ENCODE assay signal across 26 cellular contexts in genomic region chr6:38387461-38387860, GRCh38.
"Had no signal": no experiment of that assay in that cellular context is flagged by ENCODE, and none has a peak within 500 bp of the region (broad histone marks: within the 10 kb centered on the region; RNA-seq: fewer than 3 reads in every experiment).

No MANE protein-coding gene starts in this region.

- H3K4me1 Mint-ChIP-seq: stimulated activated effector memory CD8-positive, alpha-beta T cell treated with anti-CD3 and anti-CD28 coated beads, Interleukin-12 subunit alpha, Interleukin-12 subunit beta, amount 100 ng/mL, for 72 hours had no signal

- H3K27ac ChIP-seq: foreskin keratinocyte, gastroesophageal sphincter, left lung, lower lobe of right lung, ovary, psoas muscle, sigmoid colon, thoracic aorta, tibial nerve, upper lobe of left lung had no signal

- H3K4me3 ChIP-seq: gastroesophageal sphincter, heart right ventricle, left lung, lower lobe of right lung, ovary, psoas muscle, sigmoid colon, thoracic aorta, tibial nerve, upper lobe of left lung had no signal

- ATAC-seq: foreskin keratinocyte; left lung; lower lobe of right lung; naive thymus-derived CD4-positive, alpha-beta T cell; stimulated activated effector memory CD8-positive, alpha-beta T cell treated with anti-CD3 and anti-CD28 coated beads, Interleukin-12 subunit alpha, Interleukin-12 subunit beta, amount 100 ng/mL, for 72 hours; stimulated activated naive CD8-positive, alpha-beta T cell treated with anti-CD3 and anti-CD28 coated beads, Interleukin-15, Interleukin-2, amounts not matched to agents 100 U/mL and 50 U/mL, for 24 hours had no signal

- H3K27me3 ChIP-seq: foreskin keratinocyte, gastroesophageal sphincter, heart right ventricle, left lung, ovary, sigmoid colon, tibial nerve, upper lobe of left lung had no signal

- H3K27me3 Mint-ChIP-seq: naive thymus-derived CD4-positive, alpha-beta T cell had no signal

- H3K36me3 ChIP-seq: gastroesophageal sphincter, heart right ventricle, left lung, lower lobe of right lung, ovary, sigmoid colon, thoracic aorta, tibial nerve, upper lobe of left lung had no signal

- H3K9me3 ChIP-seq: gastroesophageal sphincter, heart right ventricle, left lung, lower lobe of right lung, ovary, psoas muscle, sigmoid colon, thoracic aorta, tibial nerve, upper lobe of left lung had no signal

- H3K4me1 ChIP-seq: left lung, lower lobe of right lung, upper lobe of left lung had no signal

- H3K9me3 Mint-ChIP-seq: mesothelial cell of epicardium; naive thymus-derived CD4-positive, alpha-beta T cell; nephron progenitor cell; stimulated activated effector memory CD8-positive, alpha-beta T cell treated with anti-CD3 and anti-CD28 coated beads, Interleukin-12 subunit alpha, Interleukin-12 subunit beta, amount 100 ng/mL, for 72 hours had no signal

- H3K4me3 Mint-ChIP-seq: mesothelial cell of epicardium; naive thymus-derived CD4-positive, alpha-beta T cell; nephron progenitor cell; stimulated activated effector memory CD8-positive, alpha-beta T cell treated with anti-CD3 and anti-CD28 coated beads, Interleukin-12 subunit alpha, Interleukin-12 subunit beta, amount 100 ng/mL, for 72 hours had no signal

- DNase-seq: cerebellar nuclear complex; cortex of kidney; foreskin keratinocyte; glutamatergic neuron; heart right ventricle; hippocampal formation; left cardiac atrium; left lung; lower lobe of right lung; naive thymus-derived CD4-positive, alpha-beta T cell; nephron progenitor cell; nucleus accumbens; ovary; posterior cingulate gyrus; psoas muscle; right cardiac atrium; sigmoid colon; stimulated activated CD4-positive, alpha-beta T cell treated with anti-CD3 and anti-CD28 coated beads, Interleukin-2, amount 100 ng/mL, for 24 hours; stimulated activated CD4-positive, alpha-beta T cell treated with anti-CD3 and anti-CD28 coated beads, Interleukin-4, amount 100 ng/mL, for 24 hours; stimulated activated naive CD8-positive, alpha-beta T cell treated with anti-CD3 and anti-CD28 coated beads, Interleukin-15, Interleukin-2, amounts not matched to agents 100 U/mL and 50 U/mL, for 24 hours; upper lobe of left lung had no signal

- H3K27ac Mint-ChIP-seq: mesothelial cell of epicardium; naive thymus-derived CD4-positive, alpha-beta T cell; nephron progenitor cell; stimulated activated effector memory CD8-positive, alpha-beta T cell treated with anti-CD3 and anti-CD28 coated beads, Interleukin-12 subunit alpha, Interleukin-12 subunit beta, amount 100 ng/mL, for 72 hours had no signal

- H3K36me3 Mint-ChIP-seq: mesothelial cell of epicardium; stimulated activated effector memory CD8-positive, alpha-beta T cell treated with anti-CD3 and anti-CD28 coated beads, Interleukin-12 subunit alpha, Interleukin-12 subunit beta, amount 100 ng/mL, for 72 hours had no signal
